Comparison of ENCODE assay signal across 9 cellular contexts in genomic region chr11:27699926-27700350, GRCh38. TPM values are rescaled to one million over a fixed set of nuclear protein-coding genes. Genes with fewer than 3 reads are reported as not detected.
DNase-seq lines count a peak whose midpoint lies in the region; ATAC-seq and TF ChIP-seq lines count a peak whose summit lies in the region.
"Had no signal": no experiment of that assay in that cellular context is flagged by ENCODE, and none has a peak within 500 bp of the region (broad histone marks: within the 10 kb centered on the region; RNA-seq: fewer than 3 reads in every experiment).

No MANE protein-coding gene starts in this region.

- no peaks in the 10 kb centered on the region for H3K36me3 Mint-ChIP-seq in activated naive CD4-positive, alpha-beta T cell treated with anti-CD3 and anti-CD28 coated beads, Interleukin-2, amount 50 U/mL, for 24 hours

- DNase-seq in activated naive CD4-positive, alpha-beta T cell treated with anti-CD3 and anti-CD28 coated beads, Interleukin-2, amount 50 U/mL, for 16 hours: no peak
- DNase-seq in cardiac fibroblast (ENCODE audit: low read depth in 2 of 2): peak in 1 of 2 donors; percentile 20
- no peak for DNase-seq in uterus
- no peak for DNase-seq in stimulated activated CD4-positive, alpha-beta T cell treated with anti-CD3 and anti-CD28 coated beads, Interleukin-4, amount 100 ng/mL, for 4 hours
- no peak for DNase-seq in activated effector memory CD4-positive, alpha-beta T cell treated with Interleukin-2 at 50 U/mL for 16 hours
- DNase-seq: occipital lobe had no signal

- TF ChIP-seq POLR2A in uterus (IDR thresholded peaks at IDR 0.05): no peak

- H3K27ac Mint-ChIP-seq in activated naive CD4-positive, alpha-beta T cell treated with anti-CD3 and anti-CD28 coated beads, Interleukin-2, amount 50 U/mL, for 24 hours: no peak overlapping the region

- H3K4me3 Mint-ChIP-seq in activated naive CD4-positive, alpha-beta T cell treated with anti-CD3 and anti-CD28 coated beads, Interleukin-2, amount 50 U/mL, for 24 hours: peak overlapping the region; percentile 42

- H3K9me3 ChIP-seq in mucosa of rectum (ENCODE audit: control insufficient read depth in 2 of 2, low read length in 2 of 2): no peaks in the 10 kb centered on the region
- no peaks in the 10 kb centered on the region for H3K9me3 ChIP-seq in uterus

- peaks cover 52% of the 10 kb centered on the region for H3K27me3 Mint-ChIP-seq in activated naive CD4-positive, alpha-beta T cell treated with anti-CD3 and anti-CD28 coated beads, Interleukin-2, amount 50 U/mL, for 24 hours

- H3K9me3 Mint-ChIP-seq in activated naive CD4-positive, alpha-beta T cell treated with anti-CD3 and anti-CD28 coated beads, Interleukin-2, amount 50 U/mL, for 24 hours: no peaks in the 10 kb centered on the region

- H3K36me3 ChIP-seq in mucosa of rectum (ENCODE audit: control insufficient read depth in 2 of 2, insufficient read depth in 2 of 2, low read length in 2 of 2) (no peaks in the 10 kb centered on the region), uterus (no peaks in the 10 kb centered on the region)

- peaks cover 30% of the 10 kb centered on the region for H3K4me1 Mint-ChIP-seq in activated naive CD4-positive, alpha-beta T cell treated with anti-CD3 and anti-CD28 coated beads, Interleukin-2, amount 50 U/mL, for 24 hours

- H3K4me1 ChIP-seq in mucosa of rectum (ENCODE audit: control insufficient read depth in 2 of 2, insufficient read depth in 2 of 2, low read length in 2 of 2) (peaks cover 7 to 23% of the 10 kb centered on the region in 2 donors), uterus (peaks cover 0 to 8% of the 10 kb centered on the region in 2 donors)

- H3K4me3 ChIP-seq in cardiac fibroblast (replicated peaks in 1 of 2; ENCODE audit: low read depth in 2 of 2, low read length in 2 of 2) (peak overlapping the region; percentile 64 to 78), mucosa of rectum (ENCODE audit: low read length in 2 of 2) (peak overlapping the region; percentile 41 to 61), uterus (peak overlapping the region; percentile 27 to 37)

- H3K9ac ChIP-seq in mucosa of rectum (ENCODE audit: low read depth in 1 of 2, low read length in 2 of 2): no peak overlapping the region

- H3K27me3 ChIP-seq in mucosa of rectum (ENCODE audit: control insufficient read depth in 2 of 2, insufficient read depth in 2 of 2, low read length in 2 of 2) (peaks cover 31 to 41% of the 10 kb centered on the region in 2 donors), uterus (peaks cover 0 to 27% of the 10 kb centered on the region in 2 donors)

- no peak for ATAC-seq in GM18858 (IDR thresholded peaks at IDR 0.05; ENCODE audit: unreplicated experiment)

- TF ChIP-seq CTCF in cardiac fibroblast (IDR thresholded peaks at IDR 0.05; ENCODE audit: low read depth, low read length) (no peak), uterus (IDR thresholded peaks at IDR 0.05) (no peak)

- intact Hi-C loops in uterus (cut with DNase I; ENCODE audit: low total_unique reads): no loop called here

- no peak overlapping the region for H3K27ac ChIP-seq in mucosa of rectum (ENCODE audit: low read depth in 2 of 2, low read length in 2 of 2)
- no peak overlapping the region for H3K27ac ChIP-seq in uterus

RNA-seq across cellular contexts. Expression of gene BDNF, which starts 0.3 kb away (rescaled TPM):
- total RNA-seq in uterus: under 1 TPM in 1 of 4 donors, not detected in 3; 0.83 TPM
